ENCODE assay signal across 10 cellular contexts in the genomic region with DNA sequence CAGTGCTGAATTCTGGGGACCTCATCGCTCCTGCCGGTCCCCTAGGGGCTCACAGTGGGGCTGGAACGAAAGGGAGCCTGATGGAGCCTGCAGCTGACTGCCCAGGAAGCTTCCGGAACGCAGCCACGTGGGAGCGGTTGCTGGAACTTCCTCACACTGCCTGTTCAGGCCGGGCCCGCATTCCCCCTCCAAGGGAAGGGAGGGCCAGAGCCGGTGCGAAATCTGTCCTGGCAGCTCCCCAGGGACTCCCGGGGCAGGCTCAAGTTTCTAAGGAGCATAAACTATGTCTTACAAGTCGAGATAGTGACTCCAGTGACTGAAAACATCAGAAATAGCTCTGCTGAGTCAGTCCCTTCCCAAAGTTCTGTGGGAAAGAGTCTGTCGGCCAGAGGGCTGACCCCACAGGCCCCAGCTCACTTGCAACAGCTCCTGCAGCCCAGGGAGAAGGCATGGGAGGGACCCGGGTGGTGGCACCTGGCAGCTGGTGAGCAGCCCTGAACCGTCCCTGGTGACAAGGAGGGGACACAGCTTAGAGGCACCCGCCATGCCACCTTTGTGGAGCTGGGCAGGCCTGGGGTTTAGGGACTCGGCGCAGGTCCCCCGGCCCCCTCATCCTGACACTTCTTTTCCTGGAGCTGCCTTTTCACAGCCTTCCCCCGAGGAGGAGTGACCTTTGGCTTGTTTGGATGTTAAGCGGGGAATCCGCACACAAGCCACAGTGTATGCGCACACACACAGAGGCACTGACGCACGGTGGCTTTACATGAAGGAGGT. TPM values are rescaled to one million over a fixed set of nuclear protein-coding genes. Genes with fewer than 3 reads are reported as not detected.
DNase-seq lines count a peak whose midpoint lies in the region; ATAC-seq, FAIRE-seq and TF ChIP-seq lines count a peak whose summit lies in the region.
"Had no signal": no experiment of that assay in that cellular context is flagged by ENCODE, and none has a peak within 500 bp of the region (broad histone marks: within the 10 kb centered on the region; RNA-seq: fewer than 3 reads in every experiment).

No MANE protein-coding gene starts in this region.

- peaks cover 14% of the 10 kb centered on the region for H3K36me3 Mint-ChIP-seq in natural killer cell treated with Interleukin-12 subunit alpha and Interleukin-12 subunit beta and Interleukin-15 and Interleukin-18, amount 100 ng/mL, for 72 hours
- H3K36me3 Mint-ChIP-seq in natural killer cell, result no peaks in the 10 kb centered on the region

- TF ChIP-seq EP300 in H1 (IDR thresholded peaks at IDR 0.05; ENCODE audit: borderline replicate concordance in 1 of 2, low read depth in 2 of 2, low read length in 2 of 2), result no peak

- intact Hi-C loops in natural killer cell (cut with micrococcal nuclease), result no loop called here

- no peak overlapping the region for H2BK120ac ChIP-seq in H1 (replicated peaks; ENCODE audit: low read depth, low read length)
- peak overlapping the region; percentile 96 for H2BK120ac ChIP-seq in mesenchymal stem cell (ENCODE audit: low read depth, low read length)

- POLR2A ChIA-PET in H1 (lab: Charles Lee; ENCODE audit: partially characterized antibody), result interaction anchor here (2.8 kb wide), 1 partner anchor 43 kb away, joined by 8 read pairs; no protein-coding TSS in a partner anchor

- ATAC-seq in natural killer cell treated with Interleukin-12 subunit alpha and Interleukin-12 subunit beta and Interleukin-15 and Interleukin-18, amount 100 ng/mL, for 72 hours, result no peak
- ATAC-seq in natural killer cell (no peak), HG02870 (IDR thresholded peaks at IDR 0.05; ENCODE audit: unreplicated experiment) (no peak), GM18870 (IDR thresholded peaks at IDR 0.05; ENCODE audit: unreplicated experiment) (no peak)

- H4K5ac ChIP-seq in H1 (ENCODE audit: insufficient read length, low read depth, low read length), result no peak overlapping the region

- H2AFZ ChIP-seq in H1 (ENCODE audit: low read length) (no peak overlapping the region), mesenchymal stem cell (ENCODE audit: low read depth, low read length) (no peak overlapping the region)

- no peak overlapping the region for H2BK15ac ChIP-seq in H1 (ENCODE audit: low read length)
- peak overlapping the region; percentile 100 for H2BK15ac ChIP-seq in mesenchymal stem cell (ENCODE audit: low read depth, poor library complexity, severe bottlenecking)

- no peaks in the 10 kb centered on the region for H3K27me3 Mint-ChIP-seq in natural killer cell treated with Interleukin-12 subunit alpha and Interleukin-12 subunit beta and Interleukin-15 and Interleukin-18, amount 100 ng/mL, for 72 hours
- no peaks in the 10 kb centered on the region for H3K27me3 Mint-ChIP-seq in natural killer cell (ENCODE audit: low read depth in 2 of 2)

- no peaks in the 10 kb centered on the region for H3K79me2 ChIP-seq in H1 (ENCODE audit: control insufficient read depth in 1 of 2, insufficient read depth in 2 of 2, low read length in 2 of 2)

- WGBS in H1 (ENCODE audit: extremely low coverage in 1 of 2, insufficient coverage in 1 of 2, insufficient read length in 1 of 2, insufficient replicate concordance in 2 of 2, low coverage in 1 of 2, low lambda C conversion rate in 2 of 2, missing lambda C conversion rate in 1 of 2), 2 experiments, result 89% methylated on average over 23 of the region's 26 CpGs; no CpG with 5 or more reads in 1 of the 2 experiments
- WGBS in mesenchymal stem cell, result 44% methylated on average over 26 of the region's 26 CpGs

- H3K23me2 ChIP-seq in H1 (ENCODE audit: low read depth, low read length), result peaks cover 5% of the 10 kb centered on the region; the same call in 1 of the 2 replicates

- H3K9me3 ChIP-seq in H1 (ENCODE audit: insufficient read depth in 2 of 2, low read depth in 1 of 2, low read length in 1 of 2), result peaks cover 0 to 4% of the 10 kb centered on the region in 2 experiments; a peak in 1 of 4 replicates
- H3K9me3 ChIP-seq in mesenchymal stem cell (ENCODE audit: control insufficient read depth, low read length), result peaks cover 7% of the 10 kb centered on the region

- no peak overlapping the region for H3K4ac ChIP-seq in H1 (replicated peaks; ENCODE audit: insufficient read length, low read depth, low read length)
- peak overlapping the region; percentile 83 to 96 for H3K4ac ChIP-seq in mesenchymal stem cell (ENCODE audit: low read depth in 1 of 2, low read length in 2 of 2)

- H4K8ac ChIP-seq in H1 (ENCODE audit: extremely low read depth, insufficient read depth, low read length) (peak overlapping the region; percentile 78), mesenchymal stem cell (ENCODE audit: low read length) (peak overlapping the region; percentile 80)

- no peak overlapping the region for H3K4me2 ChIP-seq in H1 (ENCODE audit: insufficient read depth in 1 of 2, low read depth in 2 of 2, low read length in 2 of 2)
- H3K4me2 ChIP-seq in mesenchymal stem cell (ENCODE audit: low read length, poor library complexity, severe bottlenecking), result no peak overlapping the region

- no peaks in the 10 kb centered on the region for H3K36me3 ChIP-seq in H1 (ENCODE audit: control insufficient read depth in 2 of 4, insufficient read depth in 4 of 4, low read length in 3 of 4)
- no peaks in the 10 kb centered on the region for H3K36me3 ChIP-seq in mesenchymal stem cell (ENCODE audit: control insufficient read depth in 1 of 2, insufficient read depth in 2 of 2, low read depth in 1 of 2, low read length in 2 of 2)
- H3K36me3 ChIP-seq: WERI-Rb-1 had no signal

- H2BK12ac ChIP-seq in H1 (ENCODE audit: low read depth, low read length), result no peak overlapping the region
- peak overlapping the region; percentile 98 to 99 for H2BK12ac ChIP-seq in mesenchymal stem cell (ENCODE audit: low read length in 2 of 2)

- H3K4me3 Mint-ChIP-seq in natural killer cell treated with Interleukin-12 subunit alpha and Interleukin-12 subunit beta and Interleukin-15 and Interleukin-18, amount 100 ng/mL, for 72 hours, result no peak overlapping the region
- H3K4me3 Mint-ChIP-seq in natural killer cell, result no peak overlapping the region

- H3K14ac ChIP-seq in H1 (ENCODE audit: insufficient read length), result no peak overlapping the region
- peak overlapping the region in 1 of 2 experiments; percentile 85 for H3K14ac ChIP-seq in mesenchymal stem cell (ENCODE audit: low read length in 2 of 2)

- no peak overlapping the region for H3K56ac ChIP-seq in H1 (replicated peaks; ENCODE audit: insufficient read length, low read depth, low read length)

- no peak for TF ChIP-seq CTCF in natural killer cell (IDR thresholded peaks at IDR 0.05)
- no peak for TF ChIP-seq CTCF in H1 (IDR thresholded peaks at IDR 0.05; ENCODE audit: control extremely low read depth in 1 of 3, insufficient read depth in 1 of 3, low read depth in 1 of 3, low read length in 3 of 3)

- TF ChIP-seq POLR2A in H1 (IDR thresholded peaks at IDR 0.05; ENCODE audit: control extremely low read depth in 1 of 2, low read depth in 2 of 2, low read length in 2 of 2), result no peak

- H4K91ac ChIP-seq in H1 (replicated peaks; ENCODE audit: insufficient read length, low read length) (no peak overlapping the region), mesenchymal stem cell (ENCODE audit: low read length) (peak overlapping the region; percentile 99)

- FAIRE-seq in H1 (lab: Jason Lieb, UNC), result no peak

- H3K27ac ChIP-seq in H1 (ENCODE audit: low read depth, low read length), result no peak overlapping the region
- peak overlapping the region; percentile 65 for H3K27ac ChIP-seq in mesenchymal stem cell (ENCODE audit: low read length, poor library complexity, severe bottlenecking)
- H3K27ac ChIP-seq: HL-60, WERI-Rb-1 had no signal

- peak; percentile 50 for DNase-seq in natural killer cell treated with Interleukin-12 subunit alpha and Interleukin-12 subunit beta and Interleukin-15 and Interleukin-18, amount 100 ng/mL, for 72 hours (ENCODE audit: low spot score)
- DNase-seq in natural killer cell (no peak), H1 (ENCODE audit: low read depth in 1 of 2, low spot score in 2 of 2) (peak in 1 of 2 experiments; percentile 41), mesenchymal stem cell (peak; percentile 99), NCI-H2107 treated with DMSO at 0.1 percent for 48 hours (lab: John Stamatoyannopoulos, UW; ENCODE audit: unreplicated experiment) (no peak), NCI-H524 treated with DMSO at 0.1 percent for 48 hours (lab: John Stamatoyannopoulos, UW) (no peak)
- DNase-seq: WERI-Rb-1 had no signal

- H3K4me1 ChIP-seq in H1 (replicated peaks in 1 of 4; ENCODE audit: control insufficient read depth in 3 of 4, insufficient read depth in 4 of 4, low read length in 3 of 4) (peaks cover 0 to 2% (median 0%) of the 10 kb centered on the region in 4 experiments; a peak in 1 of 7 replicates), mesenchymal stem cell (ENCODE audit: control insufficient read depth, insufficient read depth, low read depth, low read length) (peaks cover 20% of the 10 kb centered on the region)

- H3K9ac ChIP-seq in H1 (replicated peaks in 1 of 4; ENCODE audit: extremely low read depth in 1 of 4, low read depth in 3 of 4, low read length in 3 of 4) (no peak overlapping the region), mesenchymal stem cell (ENCODE audit: low read length) (no peak overlapping the region)

- H2BK20ac ChIP-seq in H1 (ENCODE audit: low read length), result no peak overlapping the region

- H2BK5ac ChIP-seq in H1 (ENCODE audit: low read depth, low read length) (no peak overlapping the region), mesenchymal stem cell (ENCODE audit: low read depth, low read length, poor library complexity, severe bottlenecking) (no peak overlapping the region)

- no peaks in the 10 kb centered on the region for H3K79me1 ChIP-seq in H1 (ENCODE audit: low read depth, low read length)
- H3K79me1 ChIP-seq in mesenchymal stem cell (replicated peaks; ENCODE audit: low read length, poor library complexity, severe bottlenecking), result no peaks in the 10 kb centered on the region

- H3K27me3 ChIP-seq in H1 (replicated peaks in 1 of 4; ENCODE audit: control insufficient read depth in 3 of 4, extremely low read depth in 1 of 4, insufficient read depth in 3 of 4, low read length in 3 of 4), result no peaks in the 10 kb centered on the region
- H3K27me3 ChIP-seq in mesenchymal stem cell (ENCODE audit: control insufficient read depth in 1 of 2, insufficient read depth in 1 of 2, low read length in 2 of 2), result peaks cover 0 to 10% of the 10 kb centered on the region in 2 experiments

- no peak overlapping the region for H3K27ac Mint-ChIP-seq in natural killer cell treated with Interleukin-12 subunit alpha and Interleukin-12 subunit beta and Interleukin-15 and Interleukin-18, amount 100 ng/mL, for 72 hours
- no peak overlapping the region for H3K27ac Mint-ChIP-seq in natural killer cell

- H2AK5ac ChIP-seq in H1 (ENCODE audit: low read depth, low read length) (no peak overlapping the region), mesenchymal stem cell (ENCODE audit: low read length, severe bottlenecking) (no peak overlapping the region)

- H3K4me3 ChIP-seq in H1 (ENCODE audit: extremely low read depth in 1 of 4, insufficient read depth in 2 of 4, low read depth in 3 of 4, low read length in 4 of 4) (no peak overlapping the region), mesenchymal stem cell (ENCODE audit: insufficient read depth in 1 of 2, low read depth in 1 of 2, low read length in 2 of 2) (no peak overlapping the region)

- peaks cover 21 to 24% of the 10 kb centered on the region in 2 donors for H3K4me1 Mint-ChIP-seq in natural killer cell treated with Interleukin-12 subunit alpha and Interleukin-12 subunit beta and Interleukin-15 and Interleukin-18, amount 100 ng/mL, for 72 hours (ENCODE audit: low read depth in 2 of 2)
- H3K4me1 Mint-ChIP-seq in natural killer cell, result peaks cover 18 to 26% of the 10 kb centered on the region in 2 donors

- TF ChIP-seq RAD21 in H1 (IDR thresholded peaks at IDR 0.05 in 1 of 2, conservative IDR thresholded peaks at IDR 0.05 in 1 of 2; ENCODE audit: low read depth in 2 of 2, low read length in 2 of 2), result no peak

- H3K18ac ChIP-seq in H1 (ENCODE audit: extremely low read depth, low read length) (no peak overlapping the region), mesenchymal stem cell (ENCODE audit: low read depth in 1 of 2, low read length in 2 of 2) (peak overlapping the region; percentile 92 to 95)

- H3K23ac ChIP-seq in H1 (ENCODE audit: insufficient read length) (no peak overlapping the region), mesenchymal stem cell (ENCODE audit: low read length in 2 of 2) (no peak overlapping the region)

- CTCF ChIA-PET in H1 (lab: Charles Lee; ENCODE audit: partially characterized antibody), result interaction anchor here (0.8 to 1.8 kb wide), 6 partner anchors 8 to 114 kb away, joined by 3 to 5 read pairs (median 3); no protein-coding TSS in a partner anchor

- peaks cover 0 to 2% of the 10 kb centered on the region in 2 experiments for H4K20me1 ChIP-seq in H1 (replicated peaks in 1 of 2; ENCODE audit: control insufficient read depth in 1 of 2, insufficient read depth in 2 of 2, low read length in 2 of 2)

- H3K9me3 Mint-ChIP-seq in natural killer cell treated with Interleukin-12 subunit alpha and Interleukin-12 subunit beta and Interleukin-15 and Interleukin-18, amount 100 ng/mL, for 72 hours, result peaks cover 19% of the 10 kb centered on the region
- H3K9me3 Mint-ChIP-seq in natural killer cell, result peaks cover 12 to 14% of the 10 kb centered on the region in 2 donors

RNA-seq across cellular contexts. Expression of a gene that starts 47.6 kb away (rescaled TPM):
- 1 to 10 TPM; 1.3 to 5.0 TPM for total RNA-seq in natural killer cell treated with Interleukin-12 subunit alpha and Interleukin-12 subunit beta and Interleukin-15 and Interleukin-18, amount 100 ng/mL, for 72 hours
- 1 to 10 TPM in 2 of 3 donors, under 1 TPM in 1; 0.86 to 2.0 (median 1.5) TPM for total RNA-seq in natural killer cell
- 38.0 and 43.0 TPM in 2 replicates for total RNA-seq in H1 (2021; fragmentation: NEBNext Ultra II Directional; extraction: Animal tissue kit (Norgen Biotek cat#: 25700))
- 21.1 and 22.3 TPM in 2 replicates for polyA plus RNA-seq in H1 (2011; rRNA removed)
- 18.1 TPM for polyA plus RNA-seq in H1 (2011; cell fraction: cytosol; rRNA removed)
- polyA plus RNA-seq in H1 (2011; cell fraction: nucleus; rRNA removed), result 42.6 TPM
- polyA plus RNA-seq in H1 (2012, experiment 1 of 2), result 42.0 to 59.5 TPM (median 51.8 TPM) in 4 replicates
- polyA plus RNA-seq in H1 (2012, experiment 2 of 2), result 33.3 TPM
- 34.8 TPM for polyA plus RNA-seq in H1 (2013, experiment 1 of 2)
- polyA plus RNA-seq in H1 (2013, experiment 2 of 2), result 38.8 TPM
- polyA minus RNA-seq in H1 (2011; rRNA and poly(A)+ RNA removed), result 46.5 and 53.1 TPM in 2 replicates
- polyA minus RNA-seq in H1 (2011; cell fraction: cytosol; rRNA and poly(A)+ RNA removed), result 78.2 TPM
- polyA minus RNA-seq in H1 (2011; cell fraction: nucleus; rRNA and poly(A)+ RNA removed), result 31.0 TPM
- polyA plus RNA-seq in mesenchymal stem cell (2013, experiment 1 of 2), result 23.5 TPM
- 22.9 TPM for polyA plus RNA-seq in mesenchymal stem cell (2013, experiment 2 of 2)

Comparison
In these comparisons a context has a peak if more than half of its experiments do, and no peak if none do; other contexts are left out.
1. DNase-seq: peak in natural killer cell treated with Interleukin-12 subunit alpha and Interleukin-12 subunit beta and Interleukin-15 and Interleukin-18, amount 100 ng/mL, for 72 hours (single experiment) and mesenchymal stem cell (single experiment); none in natural killer cell (single experiment), NCI-H2107 treated with DMSO at 0.1 percent for 48 hours (single experiment) and NCI-H524 treated with DMSO at 0.1 percent for 48 hours (single experiment).